1 cellular context compared by ENCODE assay signal in genomic region chr1:20493839-20494608, GRCh38.
TF ChIP-seq lines count a peak whose summit lies in the region.

No MANE protein-coding gene starts in this region.

TF ChIP-seq in GM23338, 12 proteins besides CTCF, POLR2A, EP300 and RAD21 (continued from another document):
- TF ChIP-seq ZNF331 (CRISPR knock-in tag; IDR thresholded peaks at IDR 0.05; ENCODE audit: low read depth), result no peak
- no peak for TF ChIP-seq CREB1 (CRISPR knock-in tag; IDR thresholded peaks at IDR 0.05; ENCODE audit: low read depth)
- TF ChIP-seq ZNF114 (CRISPR knock-in tag; IDR thresholded peaks at IDR 0.05), result no peak
- no peak for TF ChIP-seq EZH2phosphoT487 (IDR thresholded peaks at IDR 0.05; ENCODE audit: unreplicated experiment)
- TF ChIP-seq ETS1 (IDR thresholded peaks at IDR 0.05), result no peak
